Comparison of ENCODE assay signal across 8 cellular contexts in genomic region chr14:76958975-76959710, GRCh38.
A peak's percentile ranks its signal among the peaks of the same experiment; 100 is the strongest.
DNase-seq lines count a peak whose midpoint lies in the region; ATAC-seq and TF ChIP-seq lines count a peak whose summit lies in the region.

No MANE protein-coding gene starts in this region.

- no peaks in the 10 kb centered on the region for H3K9me2 ChIP-seq in PC-9 (ENCODE audit: insufficient read depth)

- peak overlapping the region; percentile 34 for H3K27ac ChIP-seq in CD4-positive, alpha-beta memory T cell (ENCODE audit: low read depth, low read length)
- peak overlapping the region; percentile 90 for H3K27ac ChIP-seq in PC-9
- H3K27ac ChIP-seq in fibroblast of lung (ENCODE audit: insufficient read depth, low read length): no peak overlapping the region
- H3K27ac ChIP-seq in stomach: peak overlapping the region; percentile 35 to 98 (median 74)

- intact Hi-C loops in CD4-positive, alpha-beta memory T cell (cut with micrococcal nuclease): no loop called here
- intact Hi-C loops in PC-9 (cut with micrococcal nuclease; ENCODE audit: unreplicated experiment) (loop anchor here (1.0 kb wide), 2 partner anchors 12 to 109 kb away; no protein-coding TSS in a partner anchor), stomach (cut with DNase I; ENCODE audit: low total_unique reads) (no loop called here)

- H2AFZ ChIP-seq in PC-9: no peak overlapping the region
- peak overlapping the region; percentile 34 for H2AFZ ChIP-seq in fibroblast of lung (ENCODE audit: low read length)

- CTCF ChIA-PET in CD4-positive, alpha-beta memory T cell (lab: Charles Lee; ENCODE audit: partially characterized antibody): interaction anchor here (0.9 to 2.5 kb wide), 3 partner anchors 42 to 111 kb away, joined by 3 to 11 read pairs (median 7); no protein-coding TSS in a partner anchor
- CTCF ChIA-PET in PC-9 (lab: Charles Lee): interaction anchor here (0.6 to 1.0 kb wide), 5 partner anchors 9 to 70 kb away, joined by 3 to 12 read pairs (median 4); no protein-coding TSS in a partner anchor

- no peaks in the 10 kb centered on the region for H3K36me3 ChIP-seq in CD4-positive, alpha-beta memory T cell (ENCODE audit: insufficient read depth, low read length)
- H3K36me3 ChIP-seq in PC-9 (ENCODE audit: low read depth): no peaks in the 10 kb centered on the region
- no peaks in the 10 kb centered on the region for H3K36me3 ChIP-seq in fibroblast of lung (ENCODE audit: control insufficient read depth, insufficient read depth, low read length)
- H3K36me3 ChIP-seq in stomach: no peaks in the 10 kb centered on the region

- POLR2A ChIA-PET in CD4-positive, alpha-beta memory T cell (lab: Charles Lee; ENCODE audit: partially characterized antibody): interaction anchor here (8.1 kb wide), 1 partner anchor 68 kb away, joined by 132 read pairs; the partner anchor contains the start of gene IRF2BPL
- POLR2A ChIA-PET in PC-9 (lab: Charles Lee; ENCODE audit: unreplicated experiment): interaction anchor here (0.5 to 0.8 kb wide), 10 partner anchors 17 to 111 kb away, joined by 3 to 20 read pairs (median 6); no protein-coding TSS in a partner anchor

- peaks cover 86% of the 10 kb centered on the region for H3K4me1 ChIP-seq in CD4-positive, alpha-beta memory T cell (ENCODE audit: insufficient read depth, low read length)
- H3K4me1 ChIP-seq in PC-9 (replicated peaks; ENCODE audit: insufficient read depth): peaks cover 94% of the 10 kb centered on the region
- H3K4me1 ChIP-seq in fibroblast of lung (ENCODE audit: control insufficient read depth, extremely low read depth, insufficient read depth, low read length): peaks cover 42% of the 10 kb centered on the region
- H3K4me1 ChIP-seq in stomach: peaks cover 51 to 88% (median 70%) of the 10 kb centered on the region in 4 donors

- no peaks in the 10 kb centered on the region for H4K20me1 ChIP-seq in PC-9 (ENCODE audit: insufficient read depth)
- no peaks in the 10 kb centered on the region for H4K20me1 ChIP-seq in fibroblast of lung (ENCODE audit: control insufficient read depth, extremely low read depth, insufficient read depth, low read length)

- H3K27ac Mint-ChIP-seq in CD4-positive, alpha-beta memory T cell: peak overlapping the region; percentile 87 to 99 (median 96)

- ATAC-seq in GM19468 (IDR thresholded peaks at IDR 0.05; ENCODE audit: extremely low read depth, unreplicated experiment) (peak; percentile 8), GM21737 (IDR thresholded peaks at IDR 0.05; ENCODE audit: unreplicated experiment) (no peak)

- no peak overlapping the region for H3K4me3 ChIP-seq in CD4-positive, alpha-beta memory T cell (ENCODE audit: low read length in 2 of 2)
- H3K4me3 ChIP-seq in PC-9 (no peak overlapping the region), fibroblast of lung (replicated peaks in 1 of 4; ENCODE audit: control extremely low read depth in 1 of 4, insufficient read depth in 1 of 4, low read depth in 3 of 4, low read length in 4 of 4) (no peak overlapping the region), stomach (no peak overlapping the region)

- peaks cover 0 to 3% of the 10 kb centered on the region in 2 donors for H3K36me3 Mint-ChIP-seq in CD4-positive, alpha-beta memory T cell

- H3K79me2 ChIP-seq in PC-9 (ENCODE audit: low read depth): 0 out of 2 replicates have a peak, but pooled peaks cover 9% of the 10 kb centered on the region
- H3K79me2 ChIP-seq in fibroblast of lung (ENCODE audit: control insufficient read depth, insufficient read depth, low read length): no peaks in the 10 kb centered on the region

- H3K9me3 ChIP-seq in CD4-positive, alpha-beta memory T cell (ENCODE audit: control insufficient read depth in 1 of 2, low read length in 2 of 2): no peaks in the 10 kb centered on the region
- H3K9me3 ChIP-seq in PC-9 (ENCODE audit: insufficient read depth, low read depth): no peaks in the 10 kb centered on the region
- H3K9me3 ChIP-seq in fibroblast of lung (ENCODE audit: control insufficient read depth, insufficient read depth, low read depth, low read length): no peaks in the 10 kb centered on the region
- H3K9me3 ChIP-seq in stomach: no peaks in the 10 kb centered on the region

- TF ChIP-seq CTCF in PC-9 (conservative IDR thresholded peaks at IDR 0.05) (no peak), fibroblast of lung (conservative IDR thresholded peaks at IDR 0.05 in 1 of 2, IDR thresholded peaks at IDR 0.05 in 1 of 2; ENCODE audit: low read depth in 1 of 2, low read length in 2 of 2) (no peak), stomach (IDR thresholded peaks at IDR 0.05) (no peak)

- TF ChIP-seq POLR2A in stomach (IDR thresholded peaks at IDR 0.05): no peak

- no peaks in the 10 kb centered on the region for H3K27me3 Mint-ChIP-seq in CD4-positive, alpha-beta memory T cell

- TF ChIP-seq EP300 in stomach (IDR thresholded peaks at IDR 0.05): no peak

- DNase-seq in CD4-positive, alpha-beta memory T cell: peak in 1 of 5 donors; percentile 35
- DNase-seq in PC-9 (peak; percentile 96 to 98), fibroblast of lung (ENCODE audit: low read depth in 2 of 2) (peak; percentile 49 to 95), stomach (no peak), NCI-H345 treated with DMSO at 0.1 percent for 48 hours (lab: John Stamatoyannopoulos, UW; ENCODE audit: unreplicated experiment) (no peak), SIG-M5 (lab: John Stamatoyannopoulos, UW) (no peak)

- H3K4me3 Mint-ChIP-seq in CD4-positive, alpha-beta memory T cell: peak overlapping the region in 1 of 8 donors; percentile 40

- 64 to 83% (median 75%) methylated on average over 7 to 8 of the region's 8 CpGs for WGBS in stomach, 5 donors

- no TSS peak for BruUV-seq in PC-9 (replicated peaks; lab: Mats Ljungman, UMichigan)

- peak overlapping the region; percentile 6 for H3K9ac ChIP-seq in fibroblast of lung (ENCODE audit: insufficient read depth, low read length)

- H3K9me3 Mint-ChIP-seq in CD4-positive, alpha-beta memory T cell: peaks cover 0 to 4% (median 0%) of the 10 kb centered on the region in 8 donors

- H3F3A ChIP-seq in PC-9 (ENCODE audit: insufficient read depth, low read depth): peaks cover 86% of the 10 kb centered on the region

- H3K4me2 ChIP-seq in PC-9: peak overlapping the region; percentile 79
- no peak overlapping the region for H3K4me2 ChIP-seq in fibroblast of lung (ENCODE audit: extremely low read depth, insufficient read depth, low read length)

- no peaks in the 10 kb centered on the region for H3K27me3 ChIP-seq in CD4-positive, alpha-beta memory T cell (ENCODE audit: insufficient read depth, low read length)
- H3K27me3 ChIP-seq in PC-9 (ENCODE audit: insufficient read depth, low read depth): no peaks in the 10 kb centered on the region
- H3K27me3 ChIP-seq in fibroblast of lung (ENCODE audit: control insufficient read depth, insufficient read depth, low read length): no peaks in the 10 kb centered on the region
- H3K27me3 ChIP-seq in stomach: no peaks in the 10 kb centered on the region

- H3K4me1 Mint-ChIP-seq in CD4-positive, alpha-beta memory T cell: peaks cover 56 to 91% (median 71%) of the 10 kb centered on the region in 4 donors

Comparison
In these comparisons a context has a peak if more than half of its experiments do, and no peak if none do; other contexts are left out.
1. DNase-seq: peak in PC-9 (2 of 2) and fibroblast of lung (2 of 2); none in stomach (single experiment), NCI-H345 treated with DMSO at 0.1 percent for 48 hours (single experiment) and SIG-M5 (single experiment).